10 cellular contexts compared by ENCODE assay signal in genomic region chr6:157556671-157557430, GRCh38.
A peak's percentile ranks its signal among the peaks of the same experiment; 100 is the strongest.
DNase-seq lines count a peak whose midpoint lies in the region; ATAC-seq, FAIRE-seq and TF ChIP-seq lines count a peak whose summit lies in the region.
"Had no signal": no experiment of that assay in that cellular context is flagged by ENCODE, and none has a peak within 500 bp of the region (broad histone marks: within the 10 kb centered on the region; RNA-seq: fewer than 3 reads in every experiment).

No MANE protein-coding gene starts in this region.

- H2AFZ ChIP-seq in mesenchymal stem cell (ENCODE audit: low read depth, low read length): no peak overlapping the region

- H2BK120ac ChIP-seq in mesenchymal stem cell (ENCODE audit: low read depth, low read length): no peak overlapping the region

- no peaks in the 10 kb centered on the region for H3K9me3 Mint-ChIP-seq in Caco-2 (ENCODE audit: unreplicated experiment)

- no peak for TF ChIP-seq CTCF in Caco-2 (IDR thresholded peaks at IDR 0.05; ENCODE audit: insufficient read depth in 1 of 2, low read depth in 1 of 2, low read length in 1 of 2, severe bottlenecking in 1 of 2, unreplicated experiment in 1 of 2)
- TF ChIP-seq CTCF in RWPE1 (conservative IDR thresholded peaks at IDR 0.05; ENCODE audit: low read depth): no peak

- no peaks in the 10 kb centered on the region for H3K27me3 Mint-ChIP-seq in Caco-2 (ENCODE audit: insufficient read depth, unreplicated experiment)

- peak overlapping the region; percentile 43 for H4K91ac ChIP-seq in mesenchymal stem cell (ENCODE audit: low read length)

- peaks cover 27% of the 10 kb centered on the region for H3K4me1 Mint-ChIP-seq in Caco-2 (ENCODE audit: low read depth, unreplicated experiment)

- intact Hi-C loops in Caco-2 (cut with micrococcal nuclease; ENCODE audit: unreplicated experiment): no loop called here

- no peak overlapping the region for H2BK15ac ChIP-seq in mesenchymal stem cell (ENCODE audit: low read depth, poor library complexity, severe bottlenecking)

- BruUV-seq in Caco-2 (replicated peaks; lab: Mats Ljungman, UMichigan): no TSS peak

- no peak for FAIRE-seq in urothelium cell line (lab: Jason Lieb, UNC)

- H2BK12ac ChIP-seq in mesenchymal stem cell (ENCODE audit: low read length in 2 of 2): no peak overlapping the region

- H2AK5ac ChIP-seq in mesenchymal stem cell (ENCODE audit: low read length, severe bottlenecking): no peak overlapping the region

- H2BK5ac ChIP-seq in mesenchymal stem cell (ENCODE audit: low read depth, low read length, poor library complexity, severe bottlenecking): no peak overlapping the region

- H3K4me2 ChIP-seq in mesenchymal stem cell (ENCODE audit: low read length, poor library complexity, severe bottlenecking): no peak overlapping the region

- H3K9ac ChIP-seq in mesenchymal stem cell (ENCODE audit: low read length): no peak overlapping the region

- no peak overlapping the region for H3K4me3 ChIP-seq in Caco-2 (ENCODE audit: low read depth, low read length)
- no peak overlapping the region for H3K4me3 ChIP-seq in mesenchymal stem cell (ENCODE audit: insufficient read depth in 1 of 2, low read depth in 1 of 2, low read length in 2 of 2)
- H3K4me3 ChIP-seq: skin epidermis had no signal

- H3K14ac ChIP-seq in mesenchymal stem cell (ENCODE audit: low read length in 2 of 2): no peak overlapping the region

- H3K79me1 ChIP-seq in mesenchymal stem cell (replicated peaks; ENCODE audit: low read length, poor library complexity, severe bottlenecking): peaks cover 10% of the 10 kb centered on the region

- POLR2A ChIA-PET in Caco-2 (lab: Charles Lee): no interaction called here
- POLR2A ChIA-PET in RWPE1 (lab: Yijun Ruan, JAX; ENCODE audit: low non-redundant PET): no interaction called here

- H3K4me1 ChIP-seq in Caco-2 (peaks cover 9% of the 10 kb centered on the region), mesenchymal stem cell (ENCODE audit: control insufficient read depth, insufficient read depth, low read depth, low read length) (peaks cover 9% of the 10 kb centered on the region)

- peaks cover 26% of the 10 kb centered on the region for H3K36me3 Mint-ChIP-seq in Caco-2 (ENCODE audit: insufficient read depth, unreplicated experiment)

- H3K18ac ChIP-seq in mesenchymal stem cell (ENCODE audit: low read depth in 1 of 2, low read length in 2 of 2): no peak overlapping the region

- H3K4me3 Mint-ChIP-seq in Caco-2 (ENCODE audit: unreplicated experiment): no peak overlapping the region

- H3K9me3 ChIP-seq in Caco-2 (no peaks in the 10 kb centered on the region), mesenchymal stem cell (ENCODE audit: control insufficient read depth, low read length) (no peaks in the 10 kb centered on the region)

- H3K4ac ChIP-seq in mesenchymal stem cell (ENCODE audit: low read depth in 1 of 2, low read length in 2 of 2): no peak overlapping the region

- H4K8ac ChIP-seq in mesenchymal stem cell (ENCODE audit: low read length): no peak overlapping the region

- ATAC-seq in HG03097 (IDR thresholded peaks at IDR 0.05; ENCODE audit: low FRiP score, unreplicated experiment) (peak; percentile 0), HG02610 (IDR thresholded peaks at IDR 0.05; ENCODE audit: unreplicated experiment) (no peak)

- CTCF ChIA-PET in Caco-2 (lab: Charles Lee) (no interaction called here), RWPE1 (lab: Yijun Ruan, JAX) (no interaction called here)

- H3K27me3 ChIP-seq in Caco-2 (replicated peaks; ENCODE audit: control insufficient read depth, insufficient read depth, low read length) (no peaks in the 10 kb centered on the region), mesenchymal stem cell (ENCODE audit: control insufficient read depth in 1 of 2, insufficient read depth in 1 of 2, low read length in 2 of 2) (no peaks in the 10 kb centered on the region)

- H3K27ac ChIP-seq in RWPE1 (0 out of 2 replicates have a peak overlapping the region, but pooled peaks have one; percentile 6), mesenchymal stem cell (ENCODE audit: low read length, poor library complexity, severe bottlenecking) (no peak overlapping the region)

- H3K36me3 ChIP-seq in Caco-2 (ENCODE audit: control insufficient read depth, insufficient read depth, low read length) (no peaks in the 10 kb centered on the region), mesenchymal stem cell (ENCODE audit: control insufficient read depth in 1 of 2, insufficient read depth in 2 of 2, low read depth in 1 of 2, low read length in 2 of 2) (peaks cover 0 to 9% of the 10 kb centered on the region in 2 experiments)

- H3K27ac Mint-ChIP-seq in Caco-2 (ENCODE audit: unreplicated experiment): peak overlapping the region; percentile 81

- no peak overlapping the region for H3K23ac ChIP-seq in mesenchymal stem cell (ENCODE audit: low read length in 2 of 2)

- 90% methylated on average over 20 of the region's 21 CpGs for WGBS in mesenchymal stem cell

- DNase-seq in Caco-2 (no peak), RWPE1 (ENCODE audit: low spot score) (no peak), mesenchymal stem cell (no peak), urothelium cell line (ENCODE audit: low spot score) (no peak), Kasumi-1 (lab: John Stamatoyannopoulos, UW) (no peak)
- no peak for DNase-seq in activated CD4-positive, alpha-beta T cell treated with anti-CD3 and anti-CD28 coated beads, Interleukin-2, amount 50 U/mL, for 4 hours
- DNase-seq: activated CD4-positive, alpha-beta T cell treated with anti-CD3 and anti-CD28 coated beads, Interleukin-2, amount 50 U/mL, for 48 hours had no signal
